Comparison of ENCODE assay signal across 8 cellular contexts in the genomic region with DNA sequence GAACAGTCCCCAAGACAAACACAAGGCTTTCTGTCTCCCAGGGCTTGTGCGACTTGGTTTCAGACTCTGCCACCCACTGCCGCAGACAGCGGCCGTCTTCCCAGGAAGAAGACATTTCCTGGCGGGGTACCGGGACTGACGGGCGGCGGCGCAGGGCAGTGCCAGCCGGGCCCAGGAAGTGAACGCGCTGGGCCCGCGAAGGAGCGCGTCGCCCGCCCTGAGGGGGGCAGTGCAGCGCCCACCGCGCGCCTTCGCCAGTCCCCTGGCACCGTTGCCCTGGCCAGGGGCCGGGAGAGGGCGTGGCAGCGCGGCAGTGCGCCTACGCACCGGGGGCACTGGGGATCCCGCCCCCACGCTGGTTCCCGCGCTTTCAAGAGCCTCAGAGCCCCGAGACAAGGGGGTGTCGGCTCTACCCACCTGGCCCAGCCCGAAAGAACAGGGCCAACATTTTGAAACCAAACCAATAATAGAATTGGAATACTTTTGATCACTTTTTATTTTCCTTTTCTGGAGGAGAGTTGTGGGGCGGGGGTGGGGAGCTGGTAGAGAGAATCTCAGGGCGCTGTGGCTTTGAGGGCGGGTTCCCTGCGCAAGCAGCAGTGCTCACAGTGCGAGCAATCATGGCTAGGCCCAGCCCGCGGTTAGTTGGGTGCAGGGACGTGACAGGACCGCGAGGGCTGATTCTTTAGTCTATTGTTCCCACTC. TPM values are rescaled to one million over a fixed set of nuclear protein-coding genes. Genes with fewer than 3 reads are reported as not detected.
DNase-seq lines count a peak whose midpoint lies in the region; ATAC-seq and TF ChIP-seq lines count a peak whose summit lies in the region.

No MANE protein-coding gene starts in this region.

- H3K36me3 Mint-ChIP-seq in activated naive CD4-positive, alpha-beta T cell treated with anti-CD3 and anti-CD28 coated beads, Interleukin-2, amount 50 U/mL, for 72 hours = no peaks in the 10 kb centered on the region

- peaks cover 0 to 13% (median 5%) of the 10 kb centered on the region in 9 donors for H3K4me1 ChIP-seq in heart right ventricle
- H3K4me1 ChIP-seq in OCI-LY7 (ENCODE audit: insufficient read depth, low read length, poor library complexity, severe bottlenecking) = no peaks in the 10 kb centered on the region

- CTCF ChIA-PET in OCI-LY7 (lab: Charles Lee; ENCODE audit: unreplicated experiment) = no interaction called here

- no peaks in the 10 kb centered on the region for H3K79me2 ChIP-seq in OCI-LY7 (ENCODE audit: insufficient read depth, low read depth, low read length)

- DNase-seq in GM13977 (ENCODE audit: low spot score) = no peak
- peak; percentile 36 to 48 for DNase-seq in SHP77 (lab: John Stamatoyannopoulos, UW)
- peak in 1 of 2 donors; percentile 9 for DNase-seq in activated naive CD4-positive, alpha-beta T cell treated with anti-CD3 and anti-CD28 coated beads, Interleukin-2, amount 50 U/mL, for 72 hours (ENCODE audit: low spot score in 2 of 2)
- peak; percentile 14 to 60 for DNase-seq in heart right ventricle
- no peak for DNase-seq in retinal pigment epithelial cell (ENCODE audit: low read depth)
- no peak for DNase-seq in OCI-LY7 (ENCODE audit: low spot score)

- H3K9me3 ChIP-seq in heart right ventricle (no peaks in the 10 kb centered on the region), OCI-LY7 (ENCODE audit: low read length) (no peaks in the 10 kb centered on the region)

- H3K4me3 ChIP-seq in heart right ventricle (peak overlapping the region in 9 of 10 donors; percentile 30 to 51 (median 47)), retinal pigment epithelial cell (ENCODE audit: low read length) (peak overlapping the region; percentile 42), OCI-LY7 (ENCODE audit: low read depth, low read length, poor library complexity, severe bottlenecking) (no peak overlapping the region)

- BruUV-seq in OCI-LY7 (replicated peaks; lab: Mats Ljungman, UMichigan) = no TSS peak

- H3K27me3 ChIP-seq in heart right ventricle = no peaks in the 10 kb centered on the region

- peak; percentile 23 for TF ChIP-seq CTCF in GM13977 (IDR thresholded peaks at IDR 0.05; ENCODE audit: extremely low read depth, insufficient read depth, missing control alignments)
- TF ChIP-seq CTCF in heart right ventricle (IDR thresholded peaks at IDR 0.05) = peak in 8 of 9 donors; percentile 19 to 53 (median 38)
- TF ChIP-seq CTCF in retinal pigment epithelial cell (conservative IDR thresholded peaks at IDR 0.05; ENCODE audit: low read depth, low read length) = peak; percentile 27
- TF ChIP-seq CTCF in OCI-LY7 (conservative IDR thresholded peaks at IDR 0.05; ENCODE audit: low read length) = no peak

- WGBS in heart right ventricle, 2 donors = 16 to 18% methylated on average over 44 to 47 of the region's 49 CpGs

- no peaks in the 10 kb centered on the region for H3K9me3 Mint-ChIP-seq in activated naive CD4-positive, alpha-beta T cell treated with anti-CD3 and anti-CD28 coated beads, Interleukin-2, amount 50 U/mL, for 72 hours

- POLR2A ChIA-PET in OCI-LY7 (lab: Charles Lee) = no interaction called here

- in situ Hi-C loops in GM13977 (cut with MboI; ENCODE audit: low pct_unique_long_range_greater_than_20kb, low sequenced_read_pairs, unreplicated experiment) = no loop called here

- H4K20me1 ChIP-seq in OCI-LY7 (ENCODE audit: insufficient read depth, low read length) = no peaks in the 10 kb centered on the region

- H2AFZ ChIP-seq in OCI-LY7 (ENCODE audit: low read length) = no peak overlapping the region

- H3K27ac ChIP-seq in heart right ventricle (peak overlapping the region; percentile 65 to 89 (median 82)), OCI-LY7 (ENCODE audit: low read depth, low read length, poor library complexity, severe bottlenecking) (no peak overlapping the region)

- H3K36me3 ChIP-seq in heart right ventricle (no peaks in the 10 kb centered on the region), OCI-LY7 (ENCODE audit: insufficient read depth, low read length) (no peaks in the 10 kb centered on the region)

- intact Hi-C loops in heart right ventricle (cut with DNase I) = no loop called here
- intact Hi-C loops in OCI-LY7 (cut with micrococcal nuclease; ENCODE audit: unreplicated experiment) = no loop called here

- H3K27ac Mint-ChIP-seq in activated naive CD4-positive, alpha-beta T cell treated with anti-CD3 and anti-CD28 coated beads, Interleukin-2, amount 50 U/mL, for 72 hours = no peak overlapping the region

- H3K4me2 ChIP-seq in OCI-LY7 (ENCODE audit: low read length) = no peak overlapping the region

- ATAC-seq in HG03469 (IDR thresholded peaks at IDR 0.05; ENCODE audit: unreplicated experiment) (peak; percentile 72), heart right ventricle (peak; percentile 88 to 97 (median 95)), HG03565 (IDR thresholded peaks at IDR 0.05; ENCODE audit: unreplicated experiment) (no peak)
- ATAC-seq in activated naive CD4-positive, alpha-beta T cell treated with anti-CD3 and anti-CD28 coated beads, Interleukin-2, amount 50 U/mL, for 72 hours = peak; percentile 85

- H3K9me2 ChIP-seq in OCI-LY7 (ENCODE audit: insufficient read depth, low read length) = no peaks in the 10 kb centered on the region

RNA-seq across cellular contexts. Expression of gene APLN, which starts 23.6 kb away (rescaled TPM):
- total RNA-seq in activated naive CD4-positive, alpha-beta T cell treated with anti-CD3 and anti-CD28 coated beads, Interleukin-2, amount 50 U/mL, for 72 hours = 1 to 10 TPM in 1 of 2 donors, not detected in 1; 2.0 TPM
- total RNA-seq in heart right ventricle = 10 to 100 TPM in 9 of 10 donors, 1 to 10 TPM in 1; 8.8 to 44.7 (median 14.1) TPM
- 1 to 10 TPM; 2.7 to 5.4 TPM for polyA plus RNA-seq in heart right ventricle
- not detected in 2 replicates for total RNA-seq in OCI-LY7 (2014; rRNA removed; shearing (Covaris generic))
- total RNA-seq in OCI-LY7 (2022) = 0.13 TPM in 1 of 2 replicates, not detected in the other

Comparison
In these comparisons a context has a peak if more than half of its experiments do, and no peak if none do; other contexts are left out.
1. DNase-seq: peak in SHP77 (2 of 2) and heart right ventricle (2 of 2); none in GM13977 (single experiment), retinal pigment epithelial cell (single experiment) and OCI-LY7 (single experiment).